ENCODE assay signal across 18 cellular contexts in genomic region chr14:33964599-33965317, GRCh38.
"Had no signal": no experiment of that assay in that cellular context is flagged by ENCODE, and none has a peak within 500 bp of the region (broad histone marks: within the 10 kb centered on the region; RNA-seq: fewer than 3 reads in every experiment).

No MANE protein-coding gene starts in this region.

- FAIRE-seq: kidney had no signal

- H3K4me1 Mint-ChIP-seq: activated B cell treated with CpG ODN at 0.5 μM for 24 hours, memory B cell had no signal

- H3K27me3 ChIP-seq: hepatocyte, stomach, uterus had no signal

- H3K9ac ChIP-seq: parathyroid adenoma had no signal

- H3K4me3 Mint-ChIP-seq: activated B cell treated with CpG ODN at 0.5 μM for 24 hours; activated CD4-positive, alpha-beta T cell treated with anti-CD3 and anti-CD28 coated beads, Interleukin-2, amount 10 ng/mL, durations not matched to agents 7 days and 5 days; activated naive CD4-positive, alpha-beta T cell treated with anti-CD3 and anti-CD28 coated beads, Interleukin-2, amount 50 U/mL, for 24 hours; activated T-helper 17 cell treated with anti-CD3 and anti-CD28 coated beads, Interleukin-2, amount 50 U/mL, for 72 hours; memory B cell; nephron progenitor cell had no signal

- H3K27me3 Mint-ChIP-seq: activated T-helper 17 cell treated with anti-CD3 and anti-CD28 coated beads, Interleukin-2, amount 50 U/mL, for 72 hours had no signal

- H3K4me3 ChIP-seq: hepatocyte, left ventricle myocardium inferior, skin epidermis, stomach, uterus had no signal

- H3K36me3 Mint-ChIP-seq: memory B cell had no signal

- H3K9me3 ChIP-seq: uterus had no signal

- H3K4me1 ChIP-seq: left ventricle myocardium inferior, parathyroid adenoma, stomach, uterus had no signal

- H3K79me2 ChIP-seq: hepatocyte, parathyroid adenoma had no signal

- H3K27ac ChIP-seq: epithelial cell of prostate, hepatocyte, left ventricle myocardium inferior, parathyroid adenoma, skin epidermis, stomach, uterus had no signal

- H3K4me2 ChIP-seq: hepatocyte had no signal

- H3K36me3 ChIP-seq: left ventricle myocardium inferior, stomach, uterus had no signal

- H3K27ac Mint-ChIP-seq: activated B cell treated with CpG ODN at 0.5 μM for 24 hours; activated CD4-positive, alpha-beta T cell treated with anti-CD3 and anti-CD28 coated beads, Interleukin-2, amount 10 ng/mL, durations not matched to agents 7 days and 5 days; activated naive CD4-positive, alpha-beta T cell treated with anti-CD3 and anti-CD28 coated beads, Interleukin-2, amount 50 U/mL, for 24 hours; activated T-helper 17 cell treated with anti-CD3 and anti-CD28 coated beads, Interleukin-2, amount 50 U/mL, for 72 hours; memory B cell had no signal

- H2AFZ ChIP-seq: hepatocyte, parathyroid adenoma had no signal

- ATAC-seq: activated T-helper 17 cell treated with anti-CD3 and anti-CD28 coated beads, Interleukin-2, amount 50 U/mL, for 72 hours had no signal

- DNase-seq: activated B cell treated with CpG ODN at 0.5 μM for 24 hours; activated CD4-positive, alpha-beta T cell treated with anti-CD3 and anti-CD28 coated beads, Interleukin-2, amount 10 ng/mL, durations not matched to agents 7 days and 5 days; activated T-cell treated with anti-CD3 and anti-CD28 coated beads for 4 hours; cortex of kidney; effector memory CD4-positive, alpha-beta T cell; kidney; left ventricle myocardium inferior; nephron progenitor cell; stimulated activated CD4-positive, alpha-beta T cell treated with anti-CD3 and anti-CD28 coated beads, Interleukin-4, amount 100 ng/mL, for 4 hours; stomach; uterus had no signal
